ENCODE assay signal across 11 cellular contexts in the genomic region with DNA sequence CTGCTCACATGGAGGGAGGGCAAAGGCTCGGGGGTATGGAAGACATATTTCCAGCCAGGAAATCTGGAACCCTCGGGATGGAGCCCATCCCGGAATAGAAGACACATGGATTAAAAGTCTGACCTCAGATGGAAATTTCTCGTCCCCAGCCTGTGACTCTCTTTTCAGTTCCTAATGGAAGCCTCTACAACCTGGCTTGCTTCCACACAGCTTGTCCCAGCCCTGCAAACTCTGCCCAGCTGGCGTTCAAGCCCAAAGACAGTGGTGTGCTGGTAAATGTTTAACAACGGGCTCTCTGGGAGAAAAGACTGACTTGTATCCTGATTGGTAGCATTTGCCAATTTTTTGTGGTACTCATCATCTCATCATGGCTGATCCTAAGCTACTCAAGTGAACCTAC.
"Had no signal": no experiment of that assay in that cellular context is flagged by ENCODE, and none has a peak within 500 bp of the region (broad histone marks: within the 10 kb centered on the region; RNA-seq: fewer than 3 reads in every experiment).

No MANE protein-coding gene starts in this region.

- H3K4me1 ChIP-seq: testis, upper lobe of right lung had no signal

- DNase-seq: activated CD4-positive, alpha-beta T cell treated with anti-CD3 and anti-CD28 coated beads, Interleukin-2, amount 50 U/mL, for 1 hour; activated effector memory CD4-positive, alpha-beta T cell treated with Interleukin-2 at 50 U/mL for 16 hours; cerebellar nuclear complex; dermis blood vessel endothelial cell; naive B cell; stimulated activated CD4-positive, alpha-beta T cell treated with anti-CD3 and anti-CD28 coated beads, Interleukin-2, amount 100 ng/mL, for 48 hours; stimulated activated CD8-positive, alpha-beta memory T cell treated with anti-CD3 and anti-CD28 coated beads, Interleukin-4, amount 100 ng/mL, for 48 hours; SW 1271; testis; upper lobe of right lung had no signal

- H3K9me3 ChIP-seq: sigmoid colon, testis, upper lobe of right lung had no signal

- H3K4me3 ChIP-seq: sigmoid colon, testis, upper lobe of right lung had no signal

- H3K36me3 ChIP-seq: sigmoid colon, upper lobe of right lung had no signal

- ATAC-seq: upper lobe of right lung had no signal

- H3K27me3 ChIP-seq: sigmoid colon, testis, upper lobe of right lung had no signal

- H3K27ac ChIP-seq: sigmoid colon, testis, upper lobe of right lung had no signal
